ENCODE assay signal across 9 cellular contexts in genomic region chr11:12163181-12163841, GRCh38. TPM values are rescaled to one million over a fixed set of nuclear protein-coding genes. Genes with fewer than 3 reads are reported as not detected.
DNase-seq lines count a peak whose midpoint lies in the region; ATAC-seq and TF ChIP-seq lines count a peak whose summit lies in the region.
"Had no signal": no experiment of that assay in that cellular context is flagged by ENCODE, and none has a peak within 500 bp of the region (broad histone marks: within the 10 kb centered on the region; RNA-seq: fewer than 3 reads in every experiment).

No MANE protein-coding gene starts in this region.

- H3K9me3 Mint-ChIP-seq in naive thymus-derived CD4-positive, alpha-beta T cell, result no peaks in the 10 kb centered on the region
- H3K9me3 Mint-ChIP-seq in effector memory CD8-positive, alpha-beta T cell, result no peaks in the 10 kb centered on the region

- no peaks in the 10 kb centered on the region for H3K4me1 ChIP-seq in naive thymus-derived CD4-positive, alpha-beta T cell (ENCODE audit: control insufficient read depth in 2 of 2, insufficient read depth in 2 of 2, low read length in 2 of 2)

- no peak overlapping the region for H3K4me3 ChIP-seq in fibroblast of pulmonary artery (replicated peaks; ENCODE audit: low read depth, low read length)
- H3K4me3 ChIP-seq in retinal pigment epithelial cell (ENCODE audit: low read length), result no peak overlapping the region
- H3K4me3 ChIP-seq in naive thymus-derived CD4-positive, alpha-beta T cell (ENCODE audit: low read length), result no peak overlapping the region

- CTCF ChIA-PET in naive thymus-derived CD4-positive, alpha-beta T cell (lab: Charles Lee), result no interaction called here

- H3K4me3 Mint-ChIP-seq in naive thymus-derived CD4-positive, alpha-beta T cell, result no peak overlapping the region
- no peak overlapping the region for H3K4me3 Mint-ChIP-seq in effector memory CD8-positive, alpha-beta T cell

- H3K27ac ChIP-seq in naive thymus-derived CD4-positive, alpha-beta T cell (ENCODE audit: low read depth, low read length), result no peak overlapping the region

- peak; percentile 90 for DNase-seq in ELF-1 (ENCODE audit: low read depth, low spot score)
- peak; percentile 67 for DNase-seq in T1000 (lab: John Stamatoyannopoulos, UW)
- peak; percentile 70 for DNase-seq in fibroblast of pulmonary artery (ENCODE audit: low read depth)
- peak; percentile 85 for DNase-seq in retinal pigment epithelial cell (ENCODE audit: low read depth)
- DNase-seq in HPDE6-E6E7 (ENCODE audit: extremely low spot score), result no peak
- DNase-seq in naive thymus-derived CD4-positive, alpha-beta T cell, result no peak
- no peak for DNase-seq in effector memory CD8-positive, alpha-beta T cell
- no peak for DNase-seq in HUDEP-2 (lab: John Stamatoyannopoulos, UW; ENCODE audit: unreplicated experiment in 76 of 76)
- DNase-seq: NCI-H1105 treated with DMSO at 0.1 percent for 48 hours had no signal

- no peaks in the 10 kb centered on the region for H3K9me3 ChIP-seq in naive thymus-derived CD4-positive, alpha-beta T cell (ENCODE audit: control insufficient read depth in 2 of 3, low read length in 3 of 3)

- intact Hi-C loops in naive thymus-derived CD4-positive, alpha-beta T cell (cut with micrococcal nuclease), result no loop called here

- H3K27ac Mint-ChIP-seq in naive thymus-derived CD4-positive, alpha-beta T cell, result peak overlapping the region in 1 of 9 donors; percentile 21
- peak overlapping the region in 1 of 2 donors; percentile 44 for H3K27ac Mint-ChIP-seq in effector memory CD8-positive, alpha-beta T cell

- ATAC-seq in naive thymus-derived CD4-positive, alpha-beta T cell, result no peak
- ATAC-seq in effector memory CD8-positive, alpha-beta T cell (replicated peaks), result no peak

- POLR2A ChIA-PET in naive thymus-derived CD4-positive, alpha-beta T cell (lab: Charles Lee), result interaction anchor here (0.7 kb wide), 1 partner anchor 70 kb away, joined by 3 read pairs; no protein-coding TSS in a partner anchor

- TF ChIP-seq CTCF in fibroblast of pulmonary artery (IDR thresholded peaks at IDR 0.05; ENCODE audit: low read length, missing control alignments), result no peak
- no peak for TF ChIP-seq CTCF in retinal pigment epithelial cell (conservative IDR thresholded peaks at IDR 0.05; ENCODE audit: low read depth, low read length)

- peaks cover 0 to 69% (median 3%) of the 10 kb centered on the region in 7 donors for H3K4me1 Mint-ChIP-seq in naive thymus-derived CD4-positive, alpha-beta T cell
- H3K4me1 Mint-ChIP-seq in effector memory CD8-positive, alpha-beta T cell (ENCODE audit: low read depth in 2 of 2), result peaks cover 5 to 6% of the 10 kb centered on the region in 2 donors

- no peaks in the 10 kb centered on the region for H3K27me3 Mint-ChIP-seq in naive thymus-derived CD4-positive, alpha-beta T cell
- H3K27me3 Mint-ChIP-seq in effector memory CD8-positive, alpha-beta T cell, result no peaks in the 10 kb centered on the region

- no peaks in the 10 kb centered on the region for H3K36me3 ChIP-seq in naive thymus-derived CD4-positive, alpha-beta T cell (ENCODE audit: control insufficient read depth in 2 of 3, insufficient read depth in 3 of 3, low read length in 3 of 3)

- H3K27me3 ChIP-seq in naive thymus-derived CD4-positive, alpha-beta T cell (ENCODE audit: control insufficient read depth in 2 of 2, insufficient read depth in 2 of 2, low read length in 2 of 2), result no peaks in the 10 kb centered on the region

- H3K36me3 Mint-ChIP-seq in naive thymus-derived CD4-positive, alpha-beta T cell, result peaks cover 0 to 18% (median 0%) of the 10 kb centered on the region in 5 donors
- H3K36me3 Mint-ChIP-seq in effector memory CD8-positive, alpha-beta T cell (ENCODE audit: insufficient read depth), result peaks cover 5% of the 10 kb centered on the region

RNA-seq across cellular contexts. Expression of gene MICAL2, which starts 52.9 kb away (rescaled TPM):
- 100 to 1,000 TPM in 1 of 5 experiments, 10 to 100 TPM in 2, 1 to 10 TPM in 2; 5.8 to 112 (median 13.4) TPM for total RNA-seq in naive thymus-derived CD4-positive, alpha-beta T cell
- polyA plus RNA-seq in naive thymus-derived CD4-positive, alpha-beta T cell, result 1 to 10 TPM; 1.1 to 2.6 TPM

Comparison
In these comparisons a context has a peak if more than half of its experiments do, and no peak if none do; other contexts are left out.
1. DNase-seq: peak in ELF-1 (single experiment), T1000 (single experiment), fibroblast of pulmonary artery (single experiment) and retinal pigment epithelial cell (single experiment); none in HPDE6-E6E7 (single experiment), naive thymus-derived CD4-positive, alpha-beta T cell (0 of 9), effector memory CD8-positive, alpha-beta T cell (0 of 3) and HUDEP-2 (0 of 76).